ENCODE assay signal across 16 cellular contexts in the genomic region with DNA sequence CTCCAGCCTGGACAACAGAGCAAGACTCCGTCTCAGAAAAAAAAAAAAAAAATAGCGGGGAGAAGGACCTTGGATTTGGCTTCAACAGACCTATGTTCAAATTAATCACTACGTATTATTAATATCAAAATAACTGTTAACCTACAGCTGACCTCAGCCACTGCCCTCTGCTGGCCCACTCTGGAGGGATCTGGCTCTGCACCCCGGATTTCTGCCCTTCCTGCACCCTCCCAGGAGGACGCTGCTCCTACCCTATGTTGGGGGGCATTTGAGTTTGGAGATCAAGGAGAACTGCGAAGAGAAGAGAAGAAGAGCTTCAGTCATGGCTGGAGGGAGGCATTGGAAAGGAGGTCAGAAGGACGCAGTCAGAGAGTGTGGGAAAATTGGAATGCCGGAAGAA.
DNase-seq lines count a peak whose midpoint lies in the region; ATAC-seq, FAIRE-seq and TF ChIP-seq lines count a peak whose summit lies in the region.
"Had no signal": no experiment of that assay in that cellular context is flagged by ENCODE, and none has a peak within 500 bp of the region (broad histone marks: within the 10 kb centered on the region; RNA-seq: fewer than 3 reads in every experiment).

No MANE protein-coding gene starts in this region.

- TF ChIP-seq RAD21 in Ishikawa (IDR thresholded peaks at IDR 0.05; ENCODE audit: low read depth) (peak; percentile 17; the same call in 1 of the 2 replicates), H1 (IDR thresholded peaks at IDR 0.05 in 1 of 2, conservative IDR thresholded peaks at IDR 0.05 in 1 of 2; ENCODE audit: low read depth in 2 of 2, low read length in 2 of 2) (peak; percentile 16 to 30; a peak in 2 of 4 replicates)

- H3K27ac ChIP-seq in DOHH2 (ENCODE audit: low read depth, low read length) (no peak overlapping the region), H1 (ENCODE audit: low read depth, low read length) (no peak overlapping the region), osteoblast (ENCODE audit: low read depth, low read length) (no peak overlapping the region), prostate gland (no peak overlapping the region)

- no peak overlapping the region for H3K14ac ChIP-seq in H1 (ENCODE audit: insufficient read length)

- no peak overlapping the region for H2AK5ac ChIP-seq in H1 (ENCODE audit: low read depth, low read length)

- H3K18ac ChIP-seq in H1 (ENCODE audit: extremely low read depth, low read length): no peak overlapping the region

- H3K27me3 ChIP-seq in DOHH2 (ENCODE audit: control insufficient read depth, low read length) (no peaks in the 10 kb centered on the region), H1 (replicated peaks in 1 of 4; ENCODE audit: control insufficient read depth in 3 of 4, extremely low read depth in 1 of 4, insufficient read depth in 3 of 4, low read length in 3 of 4) (no peaks in the 10 kb centered on the region; a peak in 2 of 7 replicates), osteoblast (ENCODE audit: insufficient read depth, low read length) (peaks cover 38% of the 10 kb centered on the region), prostate gland (replicated peaks; ENCODE audit: insufficient read depth) (no peaks in the 10 kb centered on the region)
- H3K27me3 ChIP-seq: transverse colon had no signal

- no peaks in the 10 kb centered on the region for H3K23me2 ChIP-seq in H1 (ENCODE audit: low read depth, low read length)

- no peak overlapping the region for H3K4me3 ChIP-seq in DOHH2 (ENCODE audit: low read length)
- no peak overlapping the region for H3K4me3 ChIP-seq in H1 (ENCODE audit: extremely low read depth in 1 of 4, insufficient read depth in 2 of 4, low read depth in 3 of 4, low read length in 4 of 4)
- no peak overlapping the region for H3K4me3 ChIP-seq in osteoblast (ENCODE audit: insufficient read depth, low read length)
- no peak overlapping the region for H3K4me3 ChIP-seq in prostate gland
- H3K4me3 ChIP-seq: transverse colon had no signal

- no peak overlapping the region for H2BK120ac ChIP-seq in H1 (replicated peaks; ENCODE audit: low read depth, low read length)

- no peaks in the 10 kb centered on the region for H3K9me2 ChIP-seq in DOHH2 (replicated peaks; ENCODE audit: control insufficient read depth, low read length)

- H3K79me2 ChIP-seq in DOHH2 (ENCODE audit: control insufficient read depth, low read length) (no peaks in the 10 kb centered on the region), H1 (ENCODE audit: control insufficient read depth in 1 of 2, insufficient read depth in 2 of 2, low read length in 2 of 2) (no peaks in the 10 kb centered on the region), osteoblast (ENCODE audit: insufficient read depth, low read length) (no peaks in the 10 kb centered on the region)

- H2BK5ac ChIP-seq in H1 (ENCODE audit: low read depth, low read length): no peak overlapping the region

- no peak overlapping the region for H2BK20ac ChIP-seq in H1 (ENCODE audit: low read length)

- TF ChIP-seq POLR2A in H1 (IDR thresholded peaks at IDR 0.05; ENCODE audit: control extremely low read depth in 1 of 2, low read depth in 2 of 2, low read length in 2 of 2): no peak
- no peak for TF ChIP-seq POLR2A in prostate gland (IDR thresholded peaks at IDR 0.05)

- H3K9me3 ChIP-seq in DOHH2 (ENCODE audit: control insufficient read depth, insufficient read depth, low read length) (no peaks in the 10 kb centered on the region), H1 (ENCODE audit: insufficient read depth in 2 of 2, low read depth in 1 of 2, low read length in 1 of 2) (peaks cover 2 to 6% of the 10 kb centered on the region in 2 experiments; a peak in 2 of 4 replicates), osteoblast (ENCODE audit: low read depth, low read length) (peaks cover 2% of the 10 kb centered on the region), prostate gland (no peaks in the 10 kb centered on the region)
- H3K9me3 ChIP-seq: transverse colon had no signal

- no peak for TF ChIP-seq EP300 in Ishikawa (IDR thresholded peaks at IDR 0.05; ENCODE audit: borderline replicate concordance)
- no peak for TF ChIP-seq EP300 in H1 (IDR thresholded peaks at IDR 0.05; ENCODE audit: borderline replicate concordance in 1 of 2, low read depth in 2 of 2, low read length in 2 of 2)

- H2BK12ac ChIP-seq in H1 (ENCODE audit: low read depth, low read length): no peak overlapping the region

- CTCF ChIA-PET in H1 (lab: Charles Lee; ENCODE audit: partially characterized antibody): interaction anchor here (0.5 to 4.3 kb wide), 14 partner anchors 9 to 533 kb away, joined by 3 to 18 read pairs (median 4); no protein-coding TSS in a partner anchor

- no peak for FAIRE-seq in H1 (lab: Jason Lieb, UNC)

- no peaks in the 10 kb centered on the region for H3K79me1 ChIP-seq in H1 (ENCODE audit: low read depth, low read length)

- DNase-seq in H1 (ENCODE audit: low read depth in 1 of 2, low spot score in 2 of 2): no peak
- no peak for DNase-seq in osteoblast (ENCODE audit: insufficient read length, low spot score, missing footprints)
- no peak for DNase-seq in prostate gland (ENCODE audit: low spot score)
- no peak for DNase-seq in activated CD4-positive, CD25-positive, alpha-beta regulatory T cell (lab: John Stamatoyannopoulos, UW)
- DNase-seq: CD4-positive, CD25-positive, alpha-beta regulatory T cell; cortex of kidney; DMS79; islet precursor cell; Kasumi-1; NCI-H345; stimulated activated naive CD4-positive, alpha-beta T cell; transverse colon had no signal

- H3K36me3 ChIP-seq in DOHH2 (ENCODE audit: control insufficient read depth, low read length) (no peaks in the 10 kb centered on the region), H1 (ENCODE audit: control insufficient read depth in 2 of 4, insufficient read depth in 4 of 4, low read length in 3 of 4) (no peaks in the 10 kb centered on the region), osteoblast (ENCODE audit: insufficient read depth, low read length) (no peaks in the 10 kb centered on the region), prostate gland (no peaks in the 10 kb centered on the region)
- H3K36me3 ChIP-seq: transverse colon had no signal

- POLR2A ChIA-PET in H1 (lab: Charles Lee; ENCODE audit: partially characterized antibody): no interaction called here

- no peak overlapping the region for H3K56ac ChIP-seq in H1 (replicated peaks; ENCODE audit: insufficient read length, low read depth, low read length)

- intact Hi-C loops in prostate gland (cut with DNase I): no loop called here

- H3K4ac ChIP-seq in H1 (replicated peaks; ENCODE audit: insufficient read length, low read depth, low read length): no peak overlapping the region

- no peak overlapping the region for H4K91ac ChIP-seq in H1 (replicated peaks; ENCODE audit: insufficient read length, low read length)

- TF ChIP-seq CTCF in DOHH2 (IDR thresholded peaks at IDR 0.05; ENCODE audit: low read depth, low read length, poor library complexity, severe bottlenecking) (peak; percentile 43), H1 (IDR thresholded peaks at IDR 0.05; ENCODE audit: control extremely low read depth in 1 of 3, insufficient read depth in 1 of 3, low read depth in 1 of 3, low read length in 3 of 3) (peak; percentile 27 to 42 (median 36)), osteoblast (IDR thresholded peaks at IDR 0.05; ENCODE audit: extremely low read depth, low read depth, low read length) (peak; percentile 17), prostate gland (IDR thresholded peaks at IDR 0.05) (no peak)

- H3K4me2 ChIP-seq in DOHH2 (ENCODE audit: low read length): no peak overlapping the region
- no peak overlapping the region for H3K4me2 ChIP-seq in H1 (ENCODE audit: insufficient read depth in 1 of 2, low read depth in 2 of 2, low read length in 2 of 2)
- no peak overlapping the region for H3K4me2 ChIP-seq in osteoblast (ENCODE audit: insufficient read depth, low read length)

- no peak overlapping the region for H2BK15ac ChIP-seq in H1 (ENCODE audit: low read length)

- no peak overlapping the region for H3K23ac ChIP-seq in H1 (ENCODE audit: insufficient read length)

- H2AFZ ChIP-seq in H1 (ENCODE audit: low read length) (no peak overlapping the region), osteoblast (ENCODE audit: low read length) (no peak overlapping the region)

- H3K4me1 ChIP-seq in DOHH2 (ENCODE audit: control insufficient read depth, low read length): no peaks in the 10 kb centered on the region
- peaks cover 0 to 6% (median 4%) of the 10 kb centered on the region in 4 experiments; a peak in 6 of 7 replicates for H3K4me1 ChIP-seq in H1 (replicated peaks in 1 of 4; ENCODE audit: control insufficient read depth in 3 of 4, insufficient read depth in 4 of 4, low read length in 3 of 4)
- peaks cover 14% of the 10 kb centered on the region for H3K4me1 ChIP-seq in osteoblast (ENCODE audit: insufficient read depth, low read length)
- H3K4me1 ChIP-seq in prostate gland (replicated peaks): no peaks in the 10 kb centered on the region

- H4K5ac ChIP-seq in H1 (ENCODE audit: insufficient read length, low read depth, low read length): no peak overlapping the region

- no peak overlapping the region for H4K8ac ChIP-seq in H1 (ENCODE audit: extremely low read depth, insufficient read depth, low read length)

- no peak overlapping the region for H3K9ac ChIP-seq in H1 (replicated peaks in 1 of 4; ENCODE audit: extremely low read depth in 1 of 4, low read depth in 3 of 4, low read length in 3 of 4)

- ATAC-seq in HG03469 (IDR thresholded peaks at IDR 0.05; ENCODE audit: unreplicated experiment) (no peak), HG03378 (IDR thresholded peaks at IDR 0.05; ENCODE audit: unreplicated experiment) (no peak)

- H4K20me1 ChIP-seq in DOHH2 (ENCODE audit: control insufficient read depth, insufficient read depth, low read depth, low read length) (no peaks in the 10 kb centered on the region), H1 (replicated peaks in 1 of 2; ENCODE audit: control insufficient read depth in 1 of 2, insufficient read depth in 2 of 2, low read length in 2 of 2) (no peaks in the 10 kb centered on the region), osteoblast (ENCODE audit: insufficient read depth, low read length) (no peaks in the 10 kb centered on the region)

- H3F3A ChIP-seq in DOHH2 (ENCODE audit: control insufficient read depth, insufficient read depth): no peaks in the 10 kb centered on the region

- 84% methylated on average over 6 of the region's 8 CpGs; no CpG with 5 or more reads in 1 of the 2 experiments for WGBS in H1 (ENCODE audit: extremely low coverage in 1 of 2, insufficient coverage in 1 of 2, insufficient read length in 1 of 2, insufficient replicate concordance in 2 of 2, low coverage in 1 of 2, low lambda C conversion rate in 2 of 2, missing lambda C conversion rate in 1 of 2), 2 experiments
- 95% methylated on average over 8 of the region's 8 CpGs for WGBS in prostate gland

TF ChIP-seq in Ishikawa, 13 proteins besides CTCF, POLR2A, EP300 and RAD21 (continues in another document):
- TF ChIP-seq ZBTB7A (IDR thresholded peaks at IDR 0.05; ENCODE audit: low read depth) (no peak), NFIC (IDR thresholded peaks at IDR 0.05) (no peak), TEAD4 (IDR thresholded peaks at IDR 0.05) (no peak), CREB1 (IDR thresholded peaks at IDR 0.05; ENCODE audit: low read depth) (no peak)

TF ChIP-seq in H1, 55 proteins besides CTCF, POLR2A, EP300 and RAD21:
- TF ChIP-seq CEBPB (IDR thresholded peaks at IDR 0.05; ENCODE audit: low read depth, low read length) (no peak), RXRA (IDR thresholded peaks at IDR 0.05; ENCODE audit: insufficient read depth, low read depth, low read length) (0 out of 2 replicates have a peak, but pooled peaks have one; percentile 34)

Comparison
In these comparisons a context has a peak if more than half of its experiments do, and no peak if none do; other contexts are left out.
1. CTCF ChIP-seq: peak in DOHH2 (single experiment), H1 (3 of 3) and osteoblast (single experiment); none in prostate gland (0 of 4).